22 cellular contexts compared by ENCODE assay signal in the genomic region with DNA sequence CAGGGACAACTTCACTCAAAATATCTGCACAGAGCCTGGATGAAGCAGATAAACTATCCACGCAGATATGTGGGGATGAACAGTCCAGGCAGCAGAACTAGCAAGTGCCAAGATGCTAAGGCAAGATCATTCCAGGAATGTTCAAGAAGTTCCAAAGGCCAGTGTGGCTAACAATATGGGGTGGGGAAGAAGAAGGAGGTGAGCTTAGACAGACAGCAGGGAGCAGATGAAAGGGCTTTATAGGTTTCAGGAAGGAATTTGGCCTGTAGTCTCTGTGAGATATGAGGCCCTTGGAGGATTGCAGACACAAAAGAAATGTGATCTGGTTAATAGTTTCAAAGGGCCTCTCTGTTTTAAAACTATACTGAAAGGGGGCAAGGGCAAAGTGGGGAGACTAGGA.
"Had no signal": no experiment of that assay in that cellular context is flagged by ENCODE, and none has a peak within 500 bp of the region (broad histone marks: within the 10 kb centered on the region; RNA-seq: fewer than 3 reads in every experiment).

No MANE protein-coding gene starts in this region.

- H3K9ac ChIP-seq: KMS-11 had no signal

- H3K27ac ChIP-seq: KMS-11, SJSA1, SK-N-MC had no signal

- ATAC-seq: HepG2, K562 had no signal

- H3K36me3 Mint-ChIP-seq: IgD-negative memory B cell had no signal

- H3K4me2 ChIP-seq: KMS-11 had no signal

- H3K36me3 ChIP-seq: SJSA1 had no signal

- H3K4me3 ChIP-seq: K562, SJSA1, SK-N-MC had no signal

- DNase-seq: Kasumi-1, MM.1S, NCI-H1092 treated with DMSO at 0.1 percent for 48 hours, NCI-H1436, NCI-H187, NCI-H2029, NCI-H2081 treated with DMSO at 0.1 percent for 48 hours, NCI-H2227 treated with DMSO at 0.1 percent for 48 hours, NCI-H446, NCI-H510A, NCI-H524 treated with DMSO at 0.1 percent for 48 hours, NCI-H69, NCI-H774, Right ventricle myocardium superior, RPMI8226, SIG-M5 had no signal

- H3K4me3 Mint-ChIP-seq: IgD-negative memory B cell had no signal

- H3K4me1 ChIP-seq: SJSA1 had no signal

- H3K27ac Mint-ChIP-seq: IgD-negative memory B cell had no signal
